ENCODE assay signal across 8 cellular contexts in the genomic region with DNA sequence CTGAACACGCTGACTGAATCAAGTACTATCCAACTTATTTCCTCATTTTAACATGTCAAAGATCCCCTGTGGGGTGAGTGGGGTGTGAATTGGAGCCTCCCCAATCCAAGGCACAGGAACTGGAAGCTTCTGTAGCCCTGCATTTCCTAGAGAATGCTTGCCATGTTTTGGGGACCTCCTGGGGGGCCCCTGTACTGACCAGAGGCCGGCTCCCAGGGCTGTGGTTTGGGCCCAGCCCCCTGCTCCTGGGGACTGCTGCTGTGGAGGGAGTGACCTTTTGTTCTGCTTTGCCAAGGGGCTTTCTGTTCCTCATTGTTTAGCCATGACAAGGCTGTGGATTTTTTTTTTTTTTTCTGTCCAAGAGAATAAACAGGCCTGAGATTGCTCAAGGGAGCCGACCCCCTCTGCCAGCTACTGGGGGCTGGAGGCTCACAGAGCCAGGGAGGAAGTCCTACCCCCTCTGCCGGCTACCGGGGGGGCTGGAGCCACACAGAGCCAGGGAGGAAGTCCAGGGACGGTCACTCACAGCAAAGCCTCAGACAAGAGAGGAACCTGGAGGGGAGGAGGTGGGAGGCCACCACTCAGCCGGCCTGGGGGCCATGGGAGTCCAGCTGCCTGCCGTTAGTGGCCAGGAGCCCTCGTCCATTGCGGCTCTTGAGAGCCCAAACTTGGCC. TPM values are rescaled to one million over a fixed set of nuclear protein-coding genes. Genes with fewer than 3 reads are reported as not detected.
DNase-seq lines count a peak whose midpoint lies in the region; ATAC-seq, FAIRE-seq and TF ChIP-seq lines count a peak whose summit lies in the region.

No MANE protein-coding gene starts in this region.

- CTCF ChIA-PET in activated CD4-positive, alpha-beta T cell treated with anti-CD3 and anti-CD28 coated beads, Interleukin-2, amount 10 ng/mL, durations not matched to agents 7 days and 5 days (lab: Charles Lee), result interaction anchor here (1.6 to 1.7 kb wide), 2 partner anchors 10 to 60 kb away, joined by 3 to 4 read pairs; no protein-coding TSS in a partner anchor

- peak in 1 of 2 donors; percentile 44 for TF ChIP-seq POLR2A in gastrocnemius medialis (IDR thresholded peaks at IDR 0.05)

- ATAC-seq in gastrocnemius medialis, result peak; percentile 25 to 60
- ATAC-seq in HG03378 (IDR thresholded peaks at IDR 0.05; ENCODE audit: unreplicated experiment), result no peak
- ATAC-seq in HG02623 (IDR thresholded peaks at IDR 0.05; ENCODE audit: unreplicated experiment), result no peak
- ATAC-seq in GM18868 (IDR thresholded peaks at IDR 0.05; ENCODE audit: unreplicated experiment), result no peak

- intact Hi-C loops in gastrocnemius medialis (cut with DNase I; ENCODE audit: low total_unique reads), result no loop called here

- H3K9me3 Mint-ChIP-seq in activated CD4-positive, alpha-beta T cell treated with anti-CD3 and anti-CD28 coated beads, Interleukin-2, amount 10 ng/mL, durations not matched to agents 7 days and 5 days, result no peaks in the 10 kb centered on the region
- H3K9me3 Mint-ChIP-seq in astrocyte (ENCODE audit: unreplicated experiment) (no peaks in the 10 kb centered on the region), immature natural killer cell (no peaks in the 10 kb centered on the region)

- peaks cover 13% of the 10 kb centered on the region for H3K36me3 Mint-ChIP-seq in activated CD4-positive, alpha-beta T cell treated with anti-CD3 and anti-CD28 coated beads, Interleukin-2, amount 10 ng/mL, durations not matched to agents 7 days and 5 days (ENCODE audit: low read depth)
- H3K36me3 Mint-ChIP-seq in astrocyte (ENCODE audit: low read depth, unreplicated experiment) (no peaks in the 10 kb centered on the region), immature natural killer cell (peaks cover 0 to 3% (median 0%) of the 10 kb centered on the region in 3 donors)

- H3K79me2 ChIP-seq in astrocyte (ENCODE audit: insufficient read depth, low read length), result no peaks in the 10 kb centered on the region

- peak overlapping the region; percentile 69 for H3K9ac ChIP-seq in astrocyte (ENCODE audit: low read length)

- H3K27ac ChIP-seq in astrocyte (ENCODE audit: low read depth, low read length) (peak overlapping the region; percentile 42), gastrocnemius medialis (peak overlapping the region; percentile 74 to 88 (median 86))

- TF ChIP-seq CTCF in astrocyte (IDR thresholded peaks at IDR 0.05; ENCODE audit: insufficient read depth, low read depth, low read length) (no peak), gastrocnemius medialis (IDR thresholded peaks at IDR 0.05 in 4 of 5, conservative IDR thresholded peaks at IDR 0.05 in 1 of 5) (peak in 3 of 5 experiments; percentile 17 to 28 (median 27))

- POLR2A ChIA-PET in activated CD4-positive, alpha-beta T cell treated with anti-CD3 and anti-CD28 coated beads, Interleukin-2, amount 10 ng/mL, durations not matched to agents 7 days and 5 days (lab: Charles Lee), result no interaction called here

- H3K36me3 ChIP-seq in astrocyte (ENCODE audit: insufficient read depth, low read length) (no peaks in the 10 kb centered on the region), gastrocnemius medialis (no peaks in the 10 kb centered on the region)

- no peak overlapping the region for H3K4me3 ChIP-seq in astrocyte (ENCODE audit: insufficient read depth, low read depth, low read length)
- peak overlapping the region; percentile 20 to 48 (median 34) for H3K4me3 ChIP-seq in gastrocnemius medialis

- no peaks in the 10 kb centered on the region for H4K20me1 ChIP-seq in astrocyte (ENCODE audit: insufficient read depth, low read length)

- H2AFZ ChIP-seq in astrocyte (ENCODE audit: low read depth, low read length), result peak overlapping the region; percentile 85

- H3K4me2 ChIP-seq in astrocyte (ENCODE audit: low read length), result peak overlapping the region; percentile 62

- no peak for DNase-seq in activated CD4-positive, alpha-beta T cell treated with anti-CD3 and anti-CD28 coated beads, Interleukin-2, amount 10 ng/mL, durations not matched to agents 7 days and 5 days
- DNase-seq in activated CD4-positive, alpha-beta T cell treated with anti-CD3 and anti-CD28 coated beads for 4 hours, result no peak
- DNase-seq in astrocyte (ENCODE audit: low read depth) (peak; percentile 50), immature natural killer cell (peak; percentile 36 to 39 (median 37)), gastrocnemius medialis (peak; percentile 73 to 76)

- no peak for FAIRE-seq in astrocyte (lab: Jason Lieb, UNC)

- peak overlapping the region; percentile 41 for H3K27ac Mint-ChIP-seq in activated CD4-positive, alpha-beta T cell treated with anti-CD3 and anti-CD28 coated beads, Interleukin-2, amount 10 ng/mL, durations not matched to agents 7 days and 5 days
- H3K27ac Mint-ChIP-seq in astrocyte (ENCODE audit: unreplicated experiment) (peak overlapping the region; percentile 34), immature natural killer cell (peak overlapping the region; percentile 79 to 100 (median 100))

- no peak overlapping the region for H3K4me3 Mint-ChIP-seq in activated CD4-positive, alpha-beta T cell treated with anti-CD3 and anti-CD28 coated beads, Interleukin-2, amount 10 ng/mL, durations not matched to agents 7 days and 5 days
- H3K4me3 Mint-ChIP-seq in astrocyte (ENCODE audit: unreplicated experiment), result no peak overlapping the region
- H3K4me3 Mint-ChIP-seq in immature natural killer cell, result peak overlapping the region in 4 of 5 donors; percentile 24 to 45 (median 34)

- peaks cover 49% of the 10 kb centered on the region for H3K4me1 Mint-ChIP-seq in activated CD4-positive, alpha-beta T cell treated with anti-CD3 and anti-CD28 coated beads, Interleukin-2, amount 10 ng/mL, durations not matched to agents 7 days and 5 days
- H3K4me1 Mint-ChIP-seq in astrocyte (ENCODE audit: low read depth, unreplicated experiment) (peaks cover 10% of the 10 kb centered on the region), immature natural killer cell (peaks cover 93 to 96% of the 10 kb centered on the region in 2 donors)

- peaks cover 17% of the 10 kb centered on the region for H3K4me1 ChIP-seq in astrocyte (ENCODE audit: insufficient read depth, low read length)
- H3K4me1 ChIP-seq in gastrocnemius medialis, result peaks cover 41 to 69% of the 10 kb centered on the region in 2 donors

- H3K27me3 ChIP-seq in astrocyte (ENCODE audit: insufficient read depth, low read length), result peaks cover 6% of the 10 kb centered on the region
- H3K27me3 ChIP-seq in gastrocnemius medialis, result peaks cover 0 to 4% (median 0%) of the 10 kb centered on the region in 3 donors

- H3K9me3 ChIP-seq in astrocyte (ENCODE audit: insufficient read depth, low read depth, low read length), result no peaks in the 10 kb centered on the region
- H3K9me3 ChIP-seq in gastrocnemius medialis, result no peaks in the 10 kb centered on the region

- no peaks in the 10 kb centered on the region for H3K27me3 Mint-ChIP-seq in activated CD4-positive, alpha-beta T cell treated with anti-CD3 and anti-CD28 coated beads, Interleukin-2, amount 10 ng/mL, durations not matched to agents 7 days and 5 days
- H3K27me3 Mint-ChIP-seq in astrocyte (ENCODE audit: low read depth, unreplicated experiment), result peaks cover 35% of the 10 kb centered on the region
- peaks cover 7 to 15% (median 10%) of the 10 kb centered on the region in 3 donors for H3K27me3 Mint-ChIP-seq in immature natural killer cell (ENCODE audit: low read depth in 3 of 3)

- in situ Hi-C loops in gastrocnemius medialis (cut with MboI; ENCODE audit: low sequenced_read_pairs in 4 of 4), result no loop called here

RNA-seq across cellular contexts. Expression of gene TNFRSF1B, which starts 17.4 kb away (rescaled TPM):
- 100 to 1,000 TPM; 167 to 190 TPM for total RNA-seq in activated CD4-positive, alpha-beta T cell treated with anti-CD3 and anti-CD28 coated beads, Interleukin-2, amount 10 ng/mL, durations not matched to agents 7 days and 5 days
- total RNA-seq in astrocyte (0.09 TPM in 1 of 2 replicates, not detected in the other), gastrocnemius medialis (10 to 100 TPM; 14.0 to 29.5 (median 18.8) TPM)
- 100 to 1,000 TPM; 162 to 269 (median 165) TPM for polyA plus RNA-seq in immature natural killer cell

RNA-seq across cellular contexts. Expression of gene VPS13D, which starts 45.7 kb away (rescaled TPM):
- 10 to 100 TPM; 34.0 to 41.9 TPM for total RNA-seq in activated CD4-positive, alpha-beta T cell treated with anti-CD3 and anti-CD28 coated beads, Interleukin-2, amount 10 ng/mL, durations not matched to agents 7 days and 5 days
- total RNA-seq in astrocyte (25.9 and 28.8 TPM in 2 replicates), gastrocnemius medialis (10 to 100 TPM; 60.9 to 91.6 (median 71.6) TPM)
- polyA plus RNA-seq in immature natural killer cell, result 1 to 10 TPM; 4.2 to 9.9 (median 6.6) TPM

Comparison
In these comparisons a context has a peak if more than half of its experiments do, and no peak if none do; other contexts are left out.
1. DNase-seq: peak in astrocyte (single experiment), immature natural killer cell (3 of 3) and gastrocnemius medialis (2 of 2); none in activated CD4-positive, alpha-beta T cell treated with anti-CD3 and anti-CD28 coated beads, Interleukin-2, amount 10 ng/mL, durations not matched to agents 7 days and 5 days (single experiment) and activated CD4-positive, alpha-beta T cell treated with anti-CD3 and anti-CD28 coated beads for 4 hours (0 of 2).
2. H3K27ac Mint-ChIP-seq: peak in every context shown above with its lines; median percentile 100 in immature natural killer cell; 41 in activated CD4-positive, alpha-beta T cell treated with anti-CD3 and anti-CD28 coated beads, Interleukin-2, amount 10 ng/mL, durations not matched to agents 7 days and 5 days; 34 in astrocyte.
3. H3K4me3 Mint-ChIP-seq: peak in immature natural killer cell (4 of 5); none in activated CD4-positive, alpha-beta T cell treated with anti-CD3 and anti-CD28 coated beads, Interleukin-2, amount 10 ng/mL, durations not matched to agents 7 days and 5 days (single experiment) and astrocyte (single experiment).
4. ATAC-seq: peak in gastrocnemius medialis (2 of 2); none in HG03378 (single experiment), HG02623 (single experiment) and GM18868 (single experiment).
5. RNA of gene TNFRSF1B, which starts 17.4 kb away (total RNA-seq): 167 to 190 TPM in activated CD4-positive, alpha-beta T cell treated with anti-CD3 and anti-CD28 coated beads, Interleukin-2, amount 10 ng/mL, durations not matched to agents 7 days and 5 days and 14.0 to 29.5 TPM in gastrocnemius medialis; 0.09 TPM in astrocyte; every median in the first group is over 10 times any median in the second.